18 cellular contexts compared by ENCODE assay signal in the genomic region with DNA sequence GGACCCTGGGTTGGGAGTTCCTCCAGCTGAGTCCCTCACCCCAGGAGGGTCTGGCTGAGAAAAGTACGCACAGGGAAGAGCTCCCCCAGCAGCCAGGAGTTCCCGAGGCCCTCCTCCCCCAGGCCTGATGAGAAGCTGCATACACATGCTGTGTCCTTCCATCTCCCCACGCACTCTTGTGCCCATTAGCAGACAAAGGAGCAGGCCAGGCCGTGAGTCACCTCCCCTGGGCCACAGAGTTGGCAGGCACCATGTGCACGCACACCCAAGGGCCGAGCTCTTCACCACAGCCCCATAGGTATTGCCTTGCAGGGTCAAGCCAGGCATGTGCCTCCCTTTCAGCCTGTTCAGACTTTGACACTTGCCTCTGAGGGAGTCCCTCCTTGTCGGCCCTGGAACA. TPM values are rescaled to one million over a fixed set of nuclear protein-coding genes. Genes with fewer than 3 reads are reported as not detected.
DNase-seq lines count a peak whose midpoint lies in the region; ATAC-seq and TF ChIP-seq lines count a peak whose summit lies in the region.
"Had no signal": no experiment of that assay in that cellular context is flagged by ENCODE, and none has a peak within 500 bp of the region (broad histone marks: within the 10 kb centered on the region; RNA-seq: fewer than 3 reads in every experiment).

No MANE protein-coding gene starts in this region.

- no peak for ATAC-seq in stimulated activated effector memory CD8-positive, alpha-beta T cell treated with anti-CD3 and anti-CD28 coated beads, Interleukin-12 subunit alpha, Interleukin-12 subunit beta, amount 100 ng/mL, for 72 hours
- ATAC-seq in Right ventricle myocardium inferior = no peak
- ATAC-seq in upper lobe of right lung = no peak
- ATAC-seq: body of pancreas, natural killer cell, Panc1 had no signal

- H3K36me3 ChIP-seq in upper lobe of right lung = peaks cover 88% of the 10 kb centered on the region

- H3K9me3 Mint-ChIP-seq in stimulated activated effector memory CD8-positive, alpha-beta T cell treated with anti-CD3 and anti-CD28 coated beads, Interleukin-12 subunit alpha, Interleukin-12 subunit beta, amount 100 ng/mL, for 72 hours = no peaks in the 10 kb centered on the region
- H3K9me3 Mint-ChIP-seq: CD4-positive, CD25-positive, alpha-beta regulatory T cell; memory B cell; natural killer cell had no signal

- no peak overlapping the region for H3K27ac ChIP-seq in upper lobe of right lung
- H3K27ac ChIP-seq: body of pancreas, testis had no signal

- no peak overlapping the region for H3K4me3 Mint-ChIP-seq in stimulated activated effector memory CD8-positive, alpha-beta T cell treated with anti-CD3 and anti-CD28 coated beads, Interleukin-12 subunit alpha, Interleukin-12 subunit beta, amount 100 ng/mL, for 72 hours
- H3K4me3 Mint-ChIP-seq: CD4-positive, CD25-positive, alpha-beta regulatory T cell; memory B cell; natural killer cell had no signal

- no peaks in the 10 kb centered on the region for H3K9me3 ChIP-seq in upper lobe of right lung
- H3K9me3 ChIP-seq: body of pancreas, testis had no signal

- H3K27me3 ChIP-seq in upper lobe of right lung = no peaks in the 10 kb centered on the region
- H3K27me3 ChIP-seq: body of pancreas, testis had no signal

- peaks cover 12% of the 10 kb centered on the region for H3K4me1 Mint-ChIP-seq in stimulated activated effector memory CD8-positive, alpha-beta T cell treated with anti-CD3 and anti-CD28 coated beads, Interleukin-12 subunit alpha, Interleukin-12 subunit beta, amount 100 ng/mL, for 72 hours

- no peak overlapping the region for H3K4me3 ChIP-seq in upper lobe of right lung
- H3K4me3 ChIP-seq: body of pancreas, testis had no signal

- H3K36me3 Mint-ChIP-seq in stimulated activated effector memory CD8-positive, alpha-beta T cell treated with anti-CD3 and anti-CD28 coated beads, Interleukin-12 subunit alpha, Interleukin-12 subunit beta, amount 100 ng/mL, for 72 hours = peaks cover 79% of the 10 kb centered on the region
- H3K36me3 Mint-ChIP-seq: natural killer cell had no signal

- no peaks in the 10 kb centered on the region for H3K4me1 ChIP-seq in upper lobe of right lung
- H3K4me1 ChIP-seq: body of pancreas, testis had no signal

- DNase-seq in LHCN-M2 (ENCODE audit: low read depth) = peak; percentile 90
- DNase-seq in astrocyte of the hippocampus (ENCODE audit: low read depth, low spot score) = peak; percentile 92
- DNase-seq in fibroblast of the conjunctiva (ENCODE audit: low read depth) = peak; percentile 21
- DNase-seq in stimulated activated effector memory CD8-positive, alpha-beta T cell treated with anti-CD3 and anti-CD28 coated beads, Interleukin-12 subunit alpha, Interleukin-12 subunit beta, amount 100 ng/mL, for 72 hours (ENCODE audit: low spot score in 2 of 2) = no peak
- no peak for DNase-seq in Right ventricle myocardium inferior (ENCODE audit: missing footprints)
- no peak for DNase-seq in HuH-7.5 (ENCODE audit: low spot score)
- DNase-seq in upper lobe of right lung = no peak
- DNase-seq: activated naive CD4-positive, alpha-beta T cell treated with Interleukin-2 at 50 U/mL for 16 hours; body of pancreas; CD4-positive, CD25-positive, alpha-beta regulatory T cell; cortex of kidney; DMS153; natural killer cell; NCI-H187; NCI-H2227 treated with DMSO at 0.1 percent for 48 hours; testis had no signal

- H3K27ac Mint-ChIP-seq in stimulated activated effector memory CD8-positive, alpha-beta T cell treated with anti-CD3 and anti-CD28 coated beads, Interleukin-12 subunit alpha, Interleukin-12 subunit beta, amount 100 ng/mL, for 72 hours = peak overlapping the region; percentile 45
- H3K27ac Mint-ChIP-seq: memory B cell, natural killer cell had no signal

- TF ChIP-seq CTCF in upper lobe of right lung (IDR thresholded peaks at IDR 0.05) = no peak

- intact Hi-C loops in Right ventricle myocardium inferior (cut with DNase I) (no loop called here), upper lobe of right lung (cut with DNase I) (no loop called here)

RNA-seq across cellular contexts. Expression of gene MAU2, which starts 17.5 kb away (rescaled TPM):
- total RNA-seq in LHCN-M2 (2014; rRNA removed) (23.1 and 26.4 TPM in 2 replicates), Right ventricle myocardium inferior (31.8 TPM), upper lobe of right lung (60.5 TPM)
- 15.8 TPM for polyA plus RNA-seq in LHCN-M2 (2012)

RNA-seq across cellular contexts. Expression of gene SUGP1, which starts 17.8 kb away (rescaled TPM):
- total RNA-seq in LHCN-M2 (2014; rRNA removed) (38.7 and 45.8 TPM in 2 replicates), Right ventricle myocardium inferior (34.9 TPM), upper lobe of right lung (40.1 TPM)
- polyA plus RNA-seq in LHCN-M2 (2012) = 44.2 TPM

Comparison
In these comparisons a context has a peak if more than half of its experiments do, and no peak if none do; other contexts are left out.
1. DNase-seq: peak in LHCN-M2 (single experiment), astrocyte of the hippocampus (single experiment) and fibroblast of the conjunctiva (single experiment); none in stimulated activated effector memory CD8-positive, alpha-beta T cell treated with anti-CD3 and anti-CD28 coated beads, Interleukin-12 subunit alpha, Interleukin-12 subunit beta, amount 100 ng/mL, for 72 hours (0 of 2), Right ventricle myocardium inferior (single experiment), HuH-7.5 (single experiment) and upper lobe of right lung (single experiment).